In the genomic region with DNA sequence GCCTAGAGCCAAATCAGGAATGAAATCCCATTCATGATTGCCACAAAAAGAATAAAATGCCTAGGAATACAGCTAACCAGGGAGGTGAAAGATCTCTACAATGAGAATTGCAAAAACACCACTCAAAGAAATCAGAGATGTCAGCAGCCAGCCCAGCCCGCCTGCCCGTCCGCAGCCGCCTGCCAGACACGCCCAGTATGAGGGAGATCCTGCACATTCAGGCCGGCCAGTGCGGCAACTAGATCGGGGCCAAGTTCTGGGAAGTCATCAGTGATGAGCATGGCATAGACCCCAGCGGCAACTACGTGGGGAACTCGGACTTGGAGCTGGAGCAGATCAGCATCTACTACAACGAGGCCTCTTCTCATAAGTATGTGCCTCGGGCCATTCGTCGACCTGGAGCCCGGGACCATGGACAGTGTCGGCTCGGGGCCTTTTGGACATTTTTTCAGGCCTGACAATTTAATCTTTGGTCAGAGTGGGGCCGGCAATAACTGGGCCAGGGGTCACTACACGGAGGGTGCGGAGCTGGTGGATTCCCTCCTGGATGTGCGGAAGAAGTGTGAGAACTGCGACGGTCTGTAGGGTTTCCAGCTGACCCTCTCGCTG, we compare ENCODE assay signal across 23 cellular contexts. TPM values are rescaled to one million over a fixed set of nuclear protein-coding genes. Genes with fewer than 3 reads are reported as not detected.
"Had no signal": no experiment of that assay in that cellular context is flagged by ENCODE, and none has a peak within 500 bp of the region (broad histone marks: within the 10 kb centered on the region; RNA-seq: fewer than 3 reads in every experiment).

No MANE protein-coding gene starts in this region.

- H3K9me3 Mint-ChIP-seq: IgD-negative memory B cell had no signal

- H3K4me3 Mint-ChIP-seq: IgD-negative memory B cell had no signal

- H3K27me3 Mint-ChIP-seq: IgD-negative memory B cell had no signal

- H3K36me3 ChIP-seq: MG63, SJSA1 had no signal

- DNase-seq: KG1, MG63, NCI-H1092, NCI-H1105 treated with DMSO at 0.1 percent for 48 hours, NCI-H1417 treated with DMSO at 0.1 percent for 48 hours, NCI-H146, NCI-H1694 treated with DMSO at 0.1 percent for 48 hours, NCI-H1930, NCI-H2081, NCI-H2107, NCI-H2227 treated with DMSO at 0.1 percent for 48 hours, NCI-H524, NCI-H748 treated with DMSO at 0.1 percent for 48 hours, Right ventricle myocardium superior, RPMI8226, SIG-M5 had no signal

- H3K4me3 ChIP-seq: MG63, SJSA1, SK-N-MC had no signal

- FAIRE-seq: HTR-8/SVneo, RCC 7860 had no signal

- H3K27ac ChIP-seq: HL-60, SJSA1, SK-N-MC had no signal

- H3K9me3 ChIP-seq: MG63, SJSA1 had no signal

- H3K27me3 ChIP-seq: MG63, SJSA1 had no signal

RNA-seq across cellular contexts. Expression of gene GABRR2, which starts 13.4 kb away (rescaled TPM):
- total RNA-seq: NCI-H460, SJSA1 had no signal
